ENCODE assay signal across 10 cellular contexts in the genomic region with DNA sequence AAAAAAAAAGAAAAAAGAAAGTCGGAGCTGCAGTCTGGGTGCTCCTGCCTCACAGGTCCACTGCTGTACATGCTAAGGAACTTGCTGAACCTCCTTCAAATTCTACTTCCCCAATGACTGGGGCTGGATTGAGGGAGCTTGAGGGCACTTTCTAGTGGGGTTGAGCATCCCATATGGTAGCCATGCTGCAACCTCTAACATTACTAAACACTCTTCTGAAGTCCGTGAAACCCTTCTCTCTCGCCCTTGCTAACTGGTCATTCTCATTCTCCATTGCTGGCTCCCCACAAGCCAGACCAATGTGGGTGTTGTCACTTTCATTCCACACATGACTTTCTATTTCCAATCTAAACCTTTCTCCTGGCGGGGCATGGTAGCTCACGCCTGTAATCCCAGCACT. TPM values are rescaled to one million over a fixed set of nuclear protein-coding genes. Genes with fewer than 3 reads are reported as not detected.
DNase-seq lines count a peak whose midpoint lies in the region; ATAC-seq and TF ChIP-seq lines count a peak whose summit lies in the region.
"Had no signal": no experiment of that assay in that cellular context is flagged by ENCODE, and none has a peak within 500 bp of the region (broad histone marks: within the 10 kb centered on the region; RNA-seq: fewer than 3 reads in every experiment).

No MANE protein-coding gene starts in this region.

- no peak overlapping the region for H3K27ac ChIP-seq in CD4-positive, CD25-positive, alpha-beta regulatory T cell (ENCODE audit: insufficient read depth, low read length, poor library complexity, severe bottlenecking)
- H3K27ac ChIP-seq in IMR-90 (ENCODE audit: insufficient read depth, low read length) (no peak overlapping the region), caudate nucleus (ENCODE audit: low read depth, low read length) (no peak overlapping the region)

- peaks cover 0 to 37% (median 17%) of the 10 kb centered on the region in 4 donors for H3K4me1 Mint-ChIP-seq in CD4-positive, CD25-positive, alpha-beta regulatory T cell
- peaks cover 14 to 36% (median 23%) of the 10 kb centered on the region in 4 donors for H3K4me1 Mint-ChIP-seq in naive thymus-derived CD8-positive, alpha-beta T cell

- no peaks in the 10 kb centered on the region for H3K9me3 ChIP-seq in CD4-positive, CD25-positive, alpha-beta regulatory T cell (ENCODE audit: control insufficient read depth in 2 of 2, low read length in 2 of 2)
- no peaks in the 10 kb centered on the region for H3K9me3 ChIP-seq in IMR-90 (ENCODE audit: control insufficient read depth, insufficient read depth, low read length)
- H3K9me3 ChIP-seq in adipocyte (ENCODE audit: control insufficient read depth, low read length) = no peaks in the 10 kb centered on the region
- H3K9me3 ChIP-seq: right atrium auricular region had no signal

- intact Hi-C loops in IMR-90 (cut with micrococcal nuclease) = no loop called here

- peak overlapping the region; percentile 33 to 99 (median 79) for H3K4me3 Mint-ChIP-seq in CD4-positive, CD25-positive, alpha-beta regulatory T cell
- peak overlapping the region; percentile 96 to 100 (median 99) for H3K4me3 Mint-ChIP-seq in naive thymus-derived CD8-positive, alpha-beta T cell

- H3K36me3 Mint-ChIP-seq in CD4-positive, CD25-positive, alpha-beta regulatory T cell = peaks cover 8% of the 10 kb centered on the region
- peaks cover 0 to 39% (median 3%) of the 10 kb centered on the region in 3 donors for H3K36me3 Mint-ChIP-seq in naive thymus-derived CD8-positive, alpha-beta T cell

- H3K27me3 Mint-ChIP-seq in CD4-positive, CD25-positive, alpha-beta regulatory T cell = peaks cover 26% of the 10 kb centered on the region
- peaks cover 0 to 14% (median 0%) of the 10 kb centered on the region in 5 donors for H3K27me3 Mint-ChIP-seq in naive thymus-derived CD8-positive, alpha-beta T cell

- TF ChIP-seq POLR2A in IMR-90 (IDR thresholded peaks at IDR 0.05; ENCODE audit: low read depth, low read length) = no peak

- no peak for DNase-seq in CD4-positive, CD25-positive, alpha-beta regulatory T cell
- DNase-seq in IMR-90 (no peak), adipocyte (ENCODE audit: low read depth) (no peak), caudate nucleus (lab: John Stamatoyannopoulos, UW) (no peak), NCI-H1105 treated with DMSO at 0.1 percent for 48 hours (lab: John Stamatoyannopoulos, UW) (no peak), DMS 273 (lab: John Stamatoyannopoulos, UW; ENCODE audit: unreplicated experiment) (no peak)
- no peak for DNase-seq in naive thymus-derived CD8-positive, alpha-beta T cell

- H3K9me1 ChIP-seq in IMR-90 (ENCODE audit: insufficient read depth, low read length) = 0 out of 2 replicates have a peak, but pooled peaks cover 3% of the 10 kb centered on the region

- H2BK120ac ChIP-seq in IMR-90 (ENCODE audit: low read depth, low read length) = no peak overlapping the region

- H2BK15ac ChIP-seq in IMR-90 (ENCODE audit: low read depth, low read length) = no peak overlapping the region

- peak overlapping the region; percentile 23 for H2AK9ac ChIP-seq in IMR-90 (replicated peaks; ENCODE audit: low read depth, low read length, poor library complexity)

- TF ChIP-seq RAD21 in IMR-90 (IDR thresholded peaks at IDR 0.05; ENCODE audit: low read length) = no peak

- peak overlapping the region; percentile 55 for H2AFZ ChIP-seq in IMR-90 (replicated peaks; ENCODE audit: low read length, poor library complexity)

- H2AK5ac ChIP-seq in IMR-90 (ENCODE audit: low read depth, low read length) = no peak overlapping the region

- no peak overlapping the region for H3K18ac ChIP-seq in IMR-90 (ENCODE audit: low read depth, low read length)

- CTCF ChIA-PET in IMR-90 (lab: Yijun Ruan, JAX) = no interaction called here

- peaks cover 12% of the 10 kb centered on the region for H3K4me1 ChIP-seq in CD4-positive, CD25-positive, alpha-beta regulatory T cell (ENCODE audit: control insufficient read depth, insufficient read depth, low read length, poor library complexity, severe bottlenecking)
- H3K4me1 ChIP-seq in IMR-90 (ENCODE audit: control insufficient read depth, insufficient read depth, low read length) (no peaks in the 10 kb centered on the region), adipocyte (ENCODE audit: control insufficient read depth, insufficient read depth, low read length) (peaks cover 8% of the 10 kb centered on the region)

- peaks cover 40% of the 10 kb centered on the region for H3K36me3 ChIP-seq in CD4-positive, CD25-positive, alpha-beta regulatory T cell (ENCODE audit: control insufficient read depth, insufficient read depth, low read length)
- H3K36me3 ChIP-seq in IMR-90 (ENCODE audit: control insufficient read depth, insufficient read depth, low read length) (peaks cover 40% of the 10 kb centered on the region), adipocyte (ENCODE audit: control insufficient read depth, insufficient read depth, low read length, severe bottlenecking) (peaks cover 41% of the 10 kb centered on the region)

- no peak for TF ChIP-seq CTCF in IMR-90 (conservative IDR thresholded peaks at IDR 0.05; ENCODE audit: low read depth, low read length)

- no peak overlapping the region for H2BK5ac ChIP-seq in IMR-90 (ENCODE audit: low read depth, low read length, poor library complexity, severe bottlenecking)

- H3K9me3 Mint-ChIP-seq in CD4-positive, CD25-positive, alpha-beta regulatory T cell = peaks cover 0 to 2% (median 0%) of the 10 kb centered on the region in 7 donors
- peaks cover 0 to 2% (median 0%) of the 10 kb centered on the region in 9 donors for H3K9me3 Mint-ChIP-seq in naive thymus-derived CD8-positive, alpha-beta T cell

- H4K20me1 ChIP-seq in IMR-90 (ENCODE audit: insufficient read depth, low read length) = peaks cover 4% of the 10 kb centered on the region

- peak overlapping the region; percentile 64 to 99 (median 98) for H3K27ac Mint-ChIP-seq in CD4-positive, CD25-positive, alpha-beta regulatory T cell
- H3K27ac Mint-ChIP-seq in naive thymus-derived CD8-positive, alpha-beta T cell = peak overlapping the region in 5 of 10 donors; percentile 32 to 99 (median 97)

- H3K79me1 ChIP-seq in IMR-90 (ENCODE audit: low read depth in 1 of 2, low read length in 2 of 2) = peaks cover 7 to 27% of the 10 kb centered on the region in 2 experiments

- H4K91ac ChIP-seq in IMR-90 (ENCODE audit: insufficient read depth, low read depth, low read length) = no peak overlapping the region

- no peak overlapping the region; the same call in 1 of the 2 replicates for H3K4ac ChIP-seq in IMR-90 (ENCODE audit: low read depth, low read length)

- H3K9ac ChIP-seq in IMR-90 (ENCODE audit: low read depth, low read length) (no peak overlapping the region), adipocyte (ENCODE audit: low read length) (no peak overlapping the region)

- dilution Hi-C loops in IMR-90 (cut with HindIII; ENCODE audit: low sequenced_read_pairs, unreplicated experiment) = no loop called here

- 100% methylated on average over 2 of the region's 5 CpGs; no CpG with 5 or more reads in 1 of the 2 experiments for WGBS in IMR-90 (ENCODE audit: extremely low coverage in 2 of 2, insufficient read length in 1 of 2), 2 experiments

- in situ Hi-C loops in IMR-90 (cut with MboI; ENCODE audit: low sequenced_read_pairs) = no loop called here

- no peaks in the 10 kb centered on the region for H3K27me3 ChIP-seq in CD4-positive, CD25-positive, alpha-beta regulatory T cell (ENCODE audit: control insufficient read depth, insufficient read depth, low read length)
- H3K27me3 ChIP-seq in IMR-90 (ENCODE audit: control insufficient read depth, insufficient read depth, low read length) (peaks cover 14% of the 10 kb centered on the region), adipocyte (replicated peaks; ENCODE audit: control insufficient read depth, insufficient read depth, low read length) (peaks cover 16% of the 10 kb centered on the region)

- no TSS peak for BruUV-seq in IMR-90 (replicated peaks; lab: Mats Ljungman, UMichigan)

- POLR2A ChIA-PET in IMR-90 (lab: Charles Lee; ENCODE audit: unreplicated experiment) = interaction anchor here (0.6 kb wide), 1 partner anchor 39 kb away, joined by 3 read pairs; no protein-coding TSS in a partner anchor
- POLR2A ChIA-PET in naive thymus-derived CD8-positive, alpha-beta T cell (lab: Charles Lee) = interaction anchor here (0.9 to 2.0 kb wide), 6 partner anchors 9 to 304 kb away, joined by 3 to 18 read pairs (median 7); a partner anchor contains a TSS

- H3K4me2 ChIP-seq in IMR-90 (ENCODE audit: low read depth, low read length) = no peak overlapping the region; the same call in 1 of the 2 replicates

- no peak overlapping the region for H2BK20ac ChIP-seq in IMR-90 (ENCODE audit: low read depth, low read length)

- H4K8ac ChIP-seq in IMR-90 (ENCODE audit: low read depth in 2 of 2, low read length in 2 of 2) = no peak overlapping the region

- no peak overlapping the region for H4K5ac ChIP-seq in IMR-90 (ENCODE audit: low read depth, low read length)

- H3K14ac ChIP-seq in IMR-90 (replicated peaks; ENCODE audit: low read depth, low read length) = no peak overlapping the region

- H3K23ac ChIP-seq in IMR-90 (ENCODE audit: low read depth, low read length) = no peak overlapping the region

- H3K4me3 ChIP-seq in CD4-positive, CD25-positive, alpha-beta regulatory T cell (ENCODE audit: low read depth, low read length) = no peak overlapping the region
- H3K4me3 ChIP-seq in IMR-90 (ENCODE audit: insufficient read depth, low read depth, low read length) = no peak overlapping the region
- H3K4me3 ChIP-seq in adipocyte (ENCODE audit: low read length) = peak overlapping the region; percentile 96

- H3K56ac ChIP-seq in IMR-90 (ENCODE audit: extremely low read depth, insufficient read depth, low read length) = no peak overlapping the region

- ATAC-seq in CD4-positive, CD25-positive, alpha-beta regulatory T cell (ENCODE audit: low read depth in 2 of 2) = no peak
- no peak for ATAC-seq in IMR-90 (ENCODE audit: low read depth)
- no peak for ATAC-seq in naive thymus-derived CD8-positive, alpha-beta T cell
- ATAC-seq in HG03354 (IDR thresholded peaks at IDR 0.05; ENCODE audit: poor library complexity, severe bottlenecking, unreplicated experiment) = no peak

RNA-seq across cellular contexts. Expression of a gene that starts 1.2 kb away (rescaled TPM):
- 47.3 TPM for total RNA-seq in CD4-positive, CD25-positive, alpha-beta regulatory T cell
- 10 to 100 TPM in 3 of 4 donors, 1 to 10 TPM in 1; 10.0 to 12.5 (median 11.2) TPM for polyA plus RNA-seq in CD4-positive, CD25-positive, alpha-beta regulatory T cell
- total RNA-seq in IMR-90 (2012; rRNA removed) = 13.4 and 16.7 TPM in 2 replicates
- 17.3 and 18.3 TPM in 2 replicates for polyA plus RNA-seq in IMR-90 (2012; rRNA removed)
- 19.4 and 22.2 TPM in 2 replicates for polyA plus RNA-seq in IMR-90 (2012; cell fraction: cytosol; rRNA removed)
- polyA plus RNA-seq in IMR-90 (2012; cell fraction: nucleus; rRNA removed; ENCODE audit: low replicate concordance) = 22.1 and 33.4 TPM in 2 replicates
- total RNA-seq in naive thymus-derived CD8-positive, alpha-beta T cell = 10 to 100 TPM; 20.1 to 20.7 TPM
- 10 to 100 TPM in 1 of 3 donors, 1 to 10 TPM in 2; 4.5 to 11.2 (median 6.9) TPM for polyA plus RNA-seq in naive thymus-derived CD8-positive, alpha-beta T cell

RNA-seq across cellular contexts. Expression of a gene that starts 6.9 kb away (rescaled TPM):
- not detected for total RNA-seq in CD4-positive, CD25-positive, alpha-beta regulatory T cell
- polyA plus RNA-seq in CD4-positive, CD25-positive, alpha-beta regulatory T cell = not detected
- total RNA-seq in IMR-90 (2012; rRNA removed) = not detected in 2 replicates
- polyA plus RNA-seq in IMR-90 (2012; rRNA removed) = not detected in 2 replicates
- polyA plus RNA-seq in IMR-90 (2012; cell fraction: cytosol; rRNA removed) = not detected in 2 replicates
- not detected in 2 replicates for polyA plus RNA-seq in IMR-90 (2012; cell fraction: nucleus; rRNA removed; ENCODE audit: low replicate concordance)
- total RNA-seq in naive thymus-derived CD8-positive, alpha-beta T cell = not detected
- polyA plus RNA-seq in naive thymus-derived CD8-positive, alpha-beta T cell = not detected
- total RNA-seq: dermis blood vessel endothelial cell, right atrium auricular region had no signal

RNA-seq across cellular contexts. Expression of a gene that starts 12.1 kb away (rescaled TPM):
- total RNA-seq in CD4-positive, CD25-positive, alpha-beta regulatory T cell = not detected
- polyA plus RNA-seq in CD4-positive, CD25-positive, alpha-beta regulatory T cell = not detected
- total RNA-seq in IMR-90 (2012; rRNA removed) = not detected in 2 replicates
- not detected in 2 replicates for polyA plus RNA-seq in IMR-90 (2012; rRNA removed)
- polyA plus RNA-seq in IMR-90 (2012; cell fraction: cytosol; rRNA removed) = not detected in 2 replicates
- polyA plus RNA-seq in IMR-90 (2012; cell fraction: nucleus; rRNA removed; ENCODE audit: low replicate concordance) = not detected in 2 replicates
- total RNA-seq in naive thymus-derived CD8-positive, alpha-beta T cell = not detected
- not detected for polyA plus RNA-seq in naive thymus-derived CD8-positive, alpha-beta T cell
- total RNA-seq: dermis blood vessel endothelial cell, right atrium auricular region had no signal

RNA-seq across cellular contexts. Expression of a gene that starts 21.0 kb away (rescaled TPM):
- 58.4 TPM for total RNA-seq in CD4-positive, CD25-positive, alpha-beta regulatory T cell
- 10 to 100 TPM; 51.8 to 75.2 (median 57.2) TPM for polyA plus RNA-seq in CD4-positive, CD25-positive, alpha-beta regulatory T cell
- 17.2 and 18.6 TPM in 2 replicates for total RNA-seq in IMR-90 (2012; rRNA removed)
- polyA plus RNA-seq in IMR-90 (2012; rRNA removed) = 33.5 and 35.4 TPM in 2 replicates
- polyA plus RNA-seq in IMR-90 (2012; cell fraction: cytosol; rRNA removed) = 29.9 and 40.0 TPM in 2 replicates
- polyA plus RNA-seq in IMR-90 (2012; cell fraction: nucleus; rRNA removed; ENCODE audit: low replicate concordance) = 21.0 and 41.5 TPM in 2 replicates
- 10 to 100 TPM; 63.3 to 66.6 TPM for total RNA-seq in naive thymus-derived CD8-positive, alpha-beta T cell
- polyA plus RNA-seq in naive thymus-derived CD8-positive, alpha-beta T cell = 10 to 100 TPM; 29.5 to 61.8 (median 37.8) TPM

RNA-seq across cellular contexts. Expression of a gene that starts 35.3 kb away (rescaled TPM):
- total RNA-seq in CD4-positive, CD25-positive, alpha-beta regulatory T cell = 27.6 TPM
- 10 to 100 TPM; 38.9 to 62.9 (median 52.6) TPM for polyA plus RNA-seq in CD4-positive, CD25-positive, alpha-beta regulatory T cell
- total RNA-seq in IMR-90 (2012; rRNA removed) = 41.0 and 46.1 TPM in 2 replicates
- polyA plus RNA-seq in IMR-90 (2012; rRNA removed) = 56.5 and 58.5 TPM in 2 replicates
- 55.4 and 87.6 TPM in 2 replicates for polyA plus RNA-seq in IMR-90 (2012; cell fraction: cytosol; rRNA removed)
- polyA plus RNA-seq in IMR-90 (2012; cell fraction: nucleus; rRNA removed; ENCODE audit: low replicate concordance) = 39.2 and 103 TPM in 2 replicates
- total RNA-seq in naive thymus-derived CD8-positive, alpha-beta T cell = 10 to 100 TPM; 32.1 to 36.3 TPM
- 10 to 100 TPM; 34.7 to 57.5 (median 41.7) TPM for polyA plus RNA-seq in naive thymus-derived CD8-positive, alpha-beta T cell
